ENCODE assay signal across 1 cellular context in the genomic region with DNA sequence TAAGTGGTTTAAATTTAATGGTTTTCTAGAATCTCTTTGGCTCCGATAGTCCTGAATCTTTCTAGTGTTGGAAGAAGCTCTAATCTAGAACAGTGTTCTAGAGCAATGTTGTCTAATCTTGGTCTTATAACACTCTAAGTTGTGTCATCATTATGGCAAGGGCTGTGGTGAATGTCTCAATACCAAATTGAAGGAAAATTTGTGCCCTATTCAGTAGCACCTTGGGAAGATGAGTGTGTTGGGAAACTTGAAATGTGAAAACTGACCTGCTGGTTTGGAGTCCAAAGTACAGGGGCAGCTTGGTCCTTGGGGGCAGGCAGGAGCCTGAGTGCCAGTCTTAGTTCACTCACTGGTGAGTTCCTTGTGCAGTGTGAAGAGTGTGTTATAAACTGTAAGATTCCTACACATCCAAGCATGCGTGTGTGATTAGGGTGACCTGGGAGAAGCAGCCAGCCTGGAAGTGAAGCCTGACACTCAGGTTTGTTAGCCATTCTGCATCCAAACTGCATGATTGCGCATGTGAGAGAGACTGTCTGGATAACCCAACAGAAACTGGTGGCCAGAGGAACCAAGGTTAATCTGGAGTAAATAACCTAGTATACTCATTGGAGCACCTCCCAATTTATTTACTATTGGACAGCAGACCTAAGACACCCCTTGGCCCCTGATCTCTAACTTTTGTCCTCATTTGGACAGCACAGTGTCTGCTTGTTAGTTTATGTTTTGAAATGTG.
TF ChIP-seq lines count a peak whose summit lies in the region.

No MANE protein-coding gene starts in this region.

TF ChIP-seq in A549, 52 proteins besides CTCF, POLR2A, EP300 and RAD21 (continued from another document):
- TF ChIP-seq, protein P1, sequence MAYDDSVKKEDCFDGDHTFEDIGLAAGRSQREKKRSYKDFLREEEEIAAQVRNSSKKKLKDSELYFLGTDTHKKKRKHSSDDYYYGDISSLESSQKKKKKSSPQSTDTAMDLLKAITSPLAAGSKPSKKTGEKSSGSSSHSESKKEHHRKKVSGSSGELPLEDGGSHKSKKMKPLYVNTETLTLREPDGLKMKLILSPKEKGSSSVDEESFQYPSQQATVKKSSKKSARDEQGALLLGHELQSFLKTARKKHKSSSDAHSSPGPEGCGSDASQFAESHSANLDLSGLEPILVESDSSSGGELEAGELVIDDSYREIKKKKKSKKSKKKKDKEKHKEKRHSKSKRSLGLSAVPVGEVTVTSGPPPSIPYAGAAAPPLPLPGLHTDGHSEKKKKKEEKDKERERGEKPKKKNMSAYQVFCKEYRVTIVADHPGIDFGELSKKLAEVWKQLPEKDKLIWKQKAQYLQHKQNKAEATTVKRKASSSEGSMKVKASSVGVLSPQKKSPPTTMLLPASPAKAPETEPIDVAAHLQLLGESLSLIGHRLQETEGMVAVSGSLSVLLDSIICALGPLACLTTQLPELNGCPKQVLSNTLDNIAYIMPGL (CRISPR knock-in tag; IDR thresholded peaks at IDR 0.05; ENCODE audit: borderline replicate concordance), result no peak
- TF ChIP-seq CBX8 (IDR thresholded peaks at IDR 0.05) (no peak), CHD4 (IDR thresholded peaks at IDR 0.05; ENCODE audit: borderline replicate concordance) (no peak), ATOH8 (CRISPR knock-in tag; IDR thresholded peaks at IDR 0.05; ENCODE audit: low read depth) (no peak), ZC3H11A (IDR thresholded peaks at IDR 0.05) (no peak), NPAS2 (CRISPR knock-in tag; IDR thresholded peaks at IDR 0.05; ENCODE audit: borderline replicate concordance) (no peak), CHD2 (IDR thresholded peaks at IDR 0.05; ENCODE audit: low read length, partially characterized antibody) (no peak)
- TF ChIP-seq, protein P2, sequence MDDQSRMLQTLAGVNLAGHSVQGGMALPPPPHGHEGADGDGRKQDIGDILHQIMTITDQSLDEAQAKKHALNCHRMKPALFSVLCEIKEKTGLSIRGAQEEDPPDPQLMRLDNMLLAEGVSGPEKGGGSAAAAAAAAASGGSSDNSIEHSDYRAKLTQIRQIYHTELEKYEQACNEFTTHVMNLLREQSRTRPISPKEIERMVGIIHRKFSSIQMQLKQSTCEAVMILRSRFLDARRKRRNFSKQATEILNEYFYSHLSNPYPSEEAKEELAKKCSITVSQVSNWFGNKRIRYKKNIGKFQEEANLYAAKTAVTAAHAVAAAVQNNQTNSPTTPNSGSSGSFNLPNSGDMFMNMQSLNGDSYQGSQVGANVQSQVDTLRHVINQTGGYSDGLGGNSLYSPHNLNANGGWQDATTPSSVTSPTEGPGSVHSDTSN (IDR thresholded peaks at IDR 0.05), result no peak
- TF ChIP-seq, protein P3, sequence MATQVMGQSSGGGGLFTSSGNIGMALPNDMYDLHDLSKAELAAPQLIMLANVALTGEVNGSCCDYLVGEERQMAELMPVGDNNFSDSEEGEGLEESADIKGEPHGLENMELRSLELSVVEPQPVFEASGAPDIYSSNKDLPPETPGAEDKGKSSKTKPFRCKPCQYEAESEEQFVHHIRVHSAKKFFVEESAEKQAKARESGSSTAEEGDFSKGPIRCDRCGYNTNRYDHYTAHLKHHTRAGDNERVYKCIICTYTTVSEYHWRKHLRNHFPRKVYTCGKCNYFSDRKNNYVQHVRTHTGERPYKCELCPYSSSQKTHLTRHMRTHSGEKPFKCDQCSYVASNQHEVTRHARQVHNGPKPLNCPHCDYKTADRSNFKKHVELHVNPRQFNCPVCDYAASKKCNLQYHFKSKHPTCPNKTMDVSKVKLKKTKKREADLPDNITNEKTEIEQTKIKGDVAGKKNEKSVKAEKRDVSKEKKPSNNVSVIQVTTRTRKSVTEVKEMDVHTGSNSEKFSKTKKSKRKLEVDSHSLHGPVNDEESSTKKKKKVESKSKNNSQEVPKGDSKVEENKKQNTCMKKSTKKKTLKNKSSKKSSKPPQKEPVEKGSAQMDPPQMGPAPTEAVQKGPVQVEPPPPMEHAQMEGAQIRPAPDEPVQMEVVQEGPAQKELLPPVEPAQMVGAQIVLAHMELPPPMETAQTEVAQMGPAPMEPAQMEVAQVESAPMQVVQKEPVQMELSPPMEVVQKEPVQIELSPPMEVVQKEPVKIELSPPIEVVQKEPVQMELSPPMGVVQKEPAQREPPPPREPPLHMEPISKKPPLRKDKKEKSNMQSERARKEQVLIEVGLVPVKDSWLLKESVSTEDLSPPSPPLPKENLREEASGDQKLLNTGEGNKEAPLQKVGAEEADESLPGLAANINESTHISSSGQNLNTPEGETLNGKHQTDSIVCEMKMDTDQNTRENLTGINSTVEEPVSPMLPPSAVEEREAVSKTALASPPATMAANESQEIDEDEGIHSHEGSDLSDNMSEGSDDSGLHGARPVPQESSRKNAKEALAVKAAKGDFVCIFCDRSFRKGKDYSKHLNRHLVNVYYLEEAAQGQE (IDR thresholded peaks at IDR 0.05), result no peak
TF ChIP-seq in A549: peak in this region for 0.
